9 cellular contexts compared by ENCODE assay signal in the genomic region with DNA sequence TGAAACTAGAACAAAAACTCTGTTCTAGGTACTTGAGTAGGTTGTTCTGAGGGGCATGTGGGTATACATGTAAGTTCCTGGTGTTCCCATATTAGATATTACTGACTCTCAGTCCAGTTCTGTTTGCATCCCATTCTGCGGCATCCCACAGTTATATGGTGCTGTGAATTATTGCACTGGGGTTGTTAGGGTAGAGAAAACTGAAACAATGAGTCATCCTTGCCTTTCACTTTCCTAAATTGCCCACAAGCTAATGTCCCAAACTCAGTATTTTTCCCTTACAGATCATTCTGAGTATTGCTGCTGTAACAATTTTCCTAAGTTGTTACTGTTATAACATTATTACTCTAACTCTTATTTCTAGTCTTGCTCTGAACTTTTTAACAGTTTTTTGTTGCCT. TPM values are rescaled to one million over a fixed set of nuclear protein-coding genes. Genes with fewer than 3 reads are reported as not detected.
DNase-seq lines count a peak whose midpoint lies in the region; ATAC-seq, FAIRE-seq and TF ChIP-seq lines count a peak whose summit lies in the region.
"Had no signal": no experiment of that assay in that cellular context is flagged by ENCODE, and none has a peak within 500 bp of the region (broad histone marks: within the 10 kb centered on the region; RNA-seq: fewer than 3 reads in every experiment).

No MANE protein-coding gene starts in this region.

- WGBS in pancreas, 2 donors, result 98 to 100% methylated on average over 1 of the region's 1 CpG

- H3K4me3 ChIP-seq in astrocyte of the spinal cord (ENCODE audit: low read depth, low read length) (no peak overlapping the region), pancreas (no peak overlapping the region)
- H3K4me3 ChIP-seq: neural progenitor cell had no signal

- TF ChIP-seq CTCF in astrocyte of the spinal cord (IDR thresholded peaks at IDR 0.05; ENCODE audit: low read depth, low read length) (no peak), pancreas (IDR thresholded peaks at IDR 0.05) (no peak)

- H3K27ac ChIP-seq in pancreas, result no peak overlapping the region
- H3K27ac ChIP-seq: neural progenitor cell had no signal

- intact Hi-C loops in pancreas (cut with DNase I), result no loop called here

- in situ Hi-C loops in astrocyte of the spinal cord (cut with HindIII; ENCODE audit: low sequenced_read_pairs), result no loop called here

- H3K36me3 ChIP-seq in pancreas, result peaks cover 0 to 7% (median 6%) of the 10 kb centered on the region in 3 donors

- peak; percentile 27 for ATAC-seq in GM19395 (IDR thresholded peaks at IDR 0.05; ENCODE audit: unreplicated experiment)
- peak; percentile 21 for ATAC-seq in HG03175 (IDR thresholded peaks at IDR 0.05; ENCODE audit: unreplicated experiment)
- ATAC-seq in pancreas, result no peak
- no peak for ATAC-seq in GM19467 (IDR thresholded peaks at IDR 0.05; ENCODE audit: unreplicated experiment)

- H3K27me3 ChIP-seq in pancreas, result no peaks in the 10 kb centered on the region
- H3K27me3 ChIP-seq: neural progenitor cell had no signal

- peak; percentile 22 for DNase-seq in ELR (ENCODE audit: low read depth)
- DNase-seq in astrocyte of the spinal cord (ENCODE audit: low read depth, low spot score), result peak; percentile 44
- no peak for DNase-seq in pancreas
- DNase-seq in DMS 273 treated with DMSO at 0.1 percent for 48 hours (lab: John Stamatoyannopoulos, UW), result no peak
- DNase-seq in HUDEP-2 (lab: John Stamatoyannopoulos, UW; ENCODE audit: unreplicated experiment in 76 of 76), result no peak

- H3K4me1 ChIP-seq in pancreas, result peaks cover 0 to 19% (median 4%) of the 10 kb centered on the region in 3 donors

- no peaks in the 10 kb centered on the region for H3K9me3 ChIP-seq in pancreas

- FAIRE-seq in pancreas (lab: Jason Lieb, UNC), result no peak

RNA-seq across cellular contexts. Expression of a gene that starts 3.0 kb away (rescaled TPM):
- 10 to 100 TPM; 13.5 to 20.9 (median 14.7) TPM for total RNA-seq in pancreas
- 10 to 100 TPM; 11.3 to 20.1 TPM for polyA plus RNA-seq in pancreas

Comparison
In these comparisons a context has a peak if more than half of its experiments do, and no peak if none do; other contexts are left out.
1. DNase-seq: peak in ELR (single experiment) and astrocyte of the spinal cord (single experiment); none in pancreas (0 of 6), DMS 273 treated with DMSO at 0.1 percent for 48 hours (single experiment) and HUDEP-2 (0 of 76).
2. ATAC-seq: peak in GM19395 (single experiment) and HG03175 (single experiment); none in pancreas (0 of 4) and GM19467 (single experiment).